3 cellular contexts compared by ENCODE assay signal in genomic region chr16:2037115-2037514, GRCh38.
TF ChIP-seq lines count a peak whose summit lies in the region.

No MANE protein-coding gene starts in this region.

TF ChIP-seq in A549, 52 proteins besides CTCF, POLR2A, EP300 and RAD21:
- no peak for TF ChIP-seq ELK1 (IDR thresholded peaks at IDR 0.05; ENCODE audit: low read depth, low read length)
- TF ChIP-seq MAX (IDR thresholded peaks at IDR 0.05): 0 out of 2 replicates have a peak, but pooled peaks have one; percentile 20
TF ChIP-seq in A549: peak in this region for 1.

TF ChIP-seq in HepG2, 621 proteins besides CTCF, POLR2A, EP300 and RAD21 (continues in another document):
- TF ChIP-seq MXI1 (IDR thresholded peaks at IDR 0.05; ENCODE audit: borderline replicate concordance, low read depth, low read length) (no peak), DZIP1 (CRISPR knock-in tag; IDR thresholded peaks at IDR 0.05) (no peak), ZZZ3 (CRISPR knock-in tag; IDR thresholded peaks at IDR 0.05; ENCODE audit: borderline replicate concordance) (no peak), ZNF616 (CRISPR knock-in tag; IDR thresholded peaks at IDR 0.05; ENCODE audit: low read depth) (no peak), ADNP (CRISPR knock-in tag; IDR thresholded peaks at IDR 0.05) (no peak), ZHX1 (CRISPR knock-in tag; IDR thresholded peaks at IDR 0.05; ENCODE audit: low read depth) (no peak), TERF1 (CRISPR knock-in tag; IDR thresholded peaks at IDR 0.05) (no peak), PAWR (CRISPR knock-in tag; IDR thresholded peaks at IDR 0.05; ENCODE audit: borderline replicate concordance) (no peak), DDIT3 (CRISPR knock-in tag; IDR thresholded peaks at IDR 0.05) (no peak), ARID2 (CRISPR knock-in tag; IDR thresholded peaks at IDR 0.05; ENCODE audit: borderline replicate concordance) (no peak), KLF13 (CRISPR knock-in tag; IDR thresholded peaks at IDR 0.05) (no peak), AGO2 (optimal IDR thresholded peaks at IDR 0.05; ENCODE audit: low read depth, low read length) (peak; percentile 6), ZGPAT (CRISPR knock-in tag; IDR thresholded peaks at IDR 0.05) (no peak), HNRNPL (IDR thresholded peaks at IDR 0.05; ENCODE audit: low read depth, low read length) (0 out of 2 replicates have a peak, but pooled peaks have one; percentile 46), PPARG (CRISPR knock-in tag; conservative IDR thresholded peaks at IDR 0.05) (no peak), ZNF12 (CRISPR knock-in tag; IDR thresholded peaks at IDR 0.05) (no peak), GLI4 (CRISPR knock-in tag; IDR thresholded peaks at IDR 0.05; ENCODE audit: borderline replicate concordance) (no peak)

TF ChIP-seq in WTC11, 78 proteins besides CTCF, POLR2A, EP300 and RAD21:
- TF ChIP-seq JAZF1 (CRISPR knock-in tag; IDR thresholded peaks at IDR 0.05): no peak
- no peak for TF ChIP-seq RELA (CRISPR knock-in tag; IDR thresholded peaks at IDR 0.05; ENCODE audit: borderline replicate concordance)
- no peak for TF ChIP-seq IRF2 (CRISPR knock-in tag; IDR thresholded peaks at IDR 0.05; ENCODE audit: borderline replicate concordance, low read depth)
- TF ChIP-seq ETV6 (CRISPR knock-in tag; IDR thresholded peaks at IDR 0.05): no peak
- no peak for TF ChIP-seq TEAD4 (CRISPR knock-in tag; IDR thresholded peaks at IDR 0.05)
- TF ChIP-seq CREM (CRISPR knock-in tag; IDR thresholded peaks at IDR 0.05): no peak
- TF ChIP-seq ZBTB43 (CRISPR knock-in tag; IDR thresholded peaks at IDR 0.05): no peak
- TF ChIP-seq NR3C1 (CRISPR knock-in tag; conservative IDR thresholded peaks at IDR 0.05; ENCODE audit: low read depth): no peak
- TF ChIP-seq SMAD4 (CRISPR knock-in tag; IDR thresholded peaks at IDR 0.05): no peak
- TF ChIP-seq OVOL2 (CRISPR knock-in tag; IDR thresholded peaks at IDR 0.05; ENCODE audit: borderline replicate concordance): no peak
- TF ChIP-seq ATF1 (CRISPR knock-in tag; IDR thresholded peaks at IDR 0.05): no peak
- TF ChIP-seq KAT7 (CRISPR knock-in tag; IDR thresholded peaks at IDR 0.05; ENCODE audit: borderline replicate concordance): no peak
- no peak for TF ChIP-seq FOXJ3 (CRISPR knock-in tag; IDR thresholded peaks at IDR 0.05; ENCODE audit: borderline replicate concordance)
